Comparison of ENCODE assay signal across 18 cellular contexts in genomic region chr12:132219323-132219722, GRCh38.
DNase-seq lines count a peak whose midpoint lies in the region; FAIRE-seq and TF ChIP-seq lines count a peak whose summit lies in the region.
"Had no signal": no experiment of that assay in that cellular context is flagged by ENCODE, and none has a peak within 500 bp of the region (broad histone marks: within the 10 kb centered on the region; RNA-seq: fewer than 3 reads in every experiment).

No MANE protein-coding gene starts in this region.

- H3K27ac ChIP-seq in BLaER1 = peak overlapping the region; percentile 41; the same call in 1 of the 2 replicates
- no peak overlapping the region for H3K27ac ChIP-seq in kidney (ENCODE audit: low read depth in 2 of 2, low read length in 2 of 2)
- H3K27ac ChIP-seq: body of pancreas, stomach, tibial artery had no signal

- H3K9me3 ChIP-seq in BLaER1 = 0 out of 2 replicates have a peak, but pooled peaks cover 3% of the 10 kb centered on the region
- H3K9me3 ChIP-seq in kidney (ENCODE audit: control insufficient read depth in 1 of 2, low read length in 2 of 2) = no peaks in the 10 kb centered on the region
- H3K9me3 ChIP-seq: body of pancreas, stomach, tibial artery had no signal

- H3K36me3 ChIP-seq in BLaER1 (no peaks in the 10 kb centered on the region), kidney (ENCODE audit: control insufficient read depth in 1 of 2, insufficient read depth in 2 of 2, low read length in 2 of 2) (no peaks in the 10 kb centered on the region)
- H3K36me3 ChIP-seq: stomach, tibial artery had no signal

- H3K4me1 ChIP-seq in BLaER1 = peaks cover 62% of the 10 kb centered on the region
- H3K4me1 ChIP-seq in kidney (ENCODE audit: control insufficient read depth in 1 of 2, insufficient read depth in 1 of 2, low read depth in 1 of 2, low read length in 2 of 2) = peaks cover 0 to 3% of the 10 kb centered on the region in 2 donors
- H3K4me1 ChIP-seq: body of pancreas, tibial artery had no signal

- H3K27me3 ChIP-seq in BLaER1 = no peaks in the 10 kb centered on the region
- H3K27me3 ChIP-seq: body of pancreas had no signal

- H3K9ac ChIP-seq in BLaER1 (no peak overlapping the region), kidney (ENCODE audit: low read length in 2 of 2) (no peak overlapping the region)

- TF ChIP-seq CTCF in LNCAP (IDR thresholded peaks at IDR 0.05) = peak; percentile 21; the same call in 1 of the 2 replicates
- TF ChIP-seq CTCF in kidney (IDR thresholded peaks at IDR 0.05; ENCODE audit: borderline replicate concordance, extremely low read depth, insufficient read depth) = no peak

- intact Hi-C loops in kidney (cut with DNase I) = no loop called here

- no peak for FAIRE-seq in kidney (lab: Jason Lieb, UNC)
- FAIRE-seq: A204.1 had no signal

- H4K20me1 ChIP-seq in BLaER1 = no peaks in the 10 kb centered on the region

- DNase-seq in NCI-H2029 (lab: John Stamatoyannopoulos, UW) (peak; percentile 4), NCI-H2029 treated with DMSO at 0.1 percent for 48 hours (lab: John Stamatoyannopoulos, UW) (no peak), kidney (peak; percentile 70), NCI-H446 (lab: John Stamatoyannopoulos, UW) (no peak), GF-D8 (lab: John Stamatoyannopoulos, UW) (no peak), NCI-H1417 treated with DMSO at 0.1 percent for 48 hours (lab: John Stamatoyannopoulos, UW) (no peak)
- DNase-seq: hypothalamus, mesenchymal stem cell, NCI-H2171, NCI-H526 treated with DMSO at 0.1 percent for 48 hours, occipital lobe, SIG-M5, stomach had no signal

- peak overlapping the region; percentile 71 for H3K4me2 ChIP-seq in BLaER1

- H3K4me3 ChIP-seq in BLaER1 = no peak overlapping the region
- no peak overlapping the region for H3K4me3 ChIP-seq in kidney (ENCODE audit: low read length in 2 of 2)
- H3K4me3 ChIP-seq: body of pancreas, stomach, tibial artery had no signal

Comparison
In these comparisons a context has a peak if more than half of its experiments do, and no peak if none do; other contexts are left out.
1. DNase-seq: peak in NCI-H2029 (single experiment) and kidney (single experiment); none in NCI-H2029 treated with DMSO at 0.1 percent for 48 hours (single experiment), NCI-H446 (0 of 2), GF-D8 (single experiment) and NCI-H1417 treated with DMSO at 0.1 percent for 48 hours (single experiment).